ENCODE assay signal across 11 cellular contexts in the genomic region with DNA sequence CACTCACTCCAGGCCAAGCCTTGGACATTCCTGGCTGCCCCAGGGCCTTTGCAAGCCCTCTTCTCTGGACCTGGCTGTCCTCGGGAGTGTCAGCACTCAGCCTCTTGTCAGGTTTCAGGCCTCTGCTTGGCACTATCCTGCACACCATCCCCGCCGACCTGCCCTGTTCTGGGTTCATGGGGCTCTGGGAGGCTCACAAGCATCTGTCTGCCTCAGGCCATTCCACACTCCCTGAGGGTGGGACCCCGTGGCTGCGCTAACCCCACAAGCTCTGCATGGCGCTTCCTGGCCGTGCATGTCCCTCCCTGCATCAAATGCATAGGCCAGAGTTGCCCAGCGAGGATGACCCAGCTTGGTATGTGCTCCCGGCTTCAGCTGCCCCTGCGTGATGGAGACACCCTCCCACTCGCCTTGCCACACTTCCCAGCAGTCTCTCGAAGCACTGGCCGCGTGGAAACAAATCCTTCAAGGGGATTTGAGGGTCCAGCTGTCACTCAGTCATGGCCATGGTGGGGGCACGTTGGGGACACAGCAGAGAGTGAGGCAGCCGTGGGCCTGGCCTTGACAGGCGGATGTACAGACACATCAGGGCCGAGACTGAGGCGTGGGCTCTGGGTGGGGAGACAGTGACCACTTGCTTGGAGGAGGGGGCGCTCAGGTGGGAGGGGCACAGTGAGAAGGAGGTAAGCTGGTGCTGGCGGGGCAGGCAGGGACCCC.
DNase-seq lines count a peak whose midpoint lies in the region; ATAC-seq, FAIRE-seq and TF ChIP-seq lines count a peak whose summit lies in the region.
"Had no signal": no experiment of that assay in that cellular context is flagged by ENCODE, and none has a peak within 500 bp of the region (broad histone marks: within the 10 kb centered on the region; RNA-seq: fewer than 3 reads in every experiment).

No MANE protein-coding gene starts in this region.

- H3K27me3 ChIP-seq in RWPE2 (ENCODE audit: insufficient read depth, poor library complexity, severe bottlenecking) (no peaks in the 10 kb centered on the region), right cardiac atrium (ENCODE audit: control insufficient read depth, insufficient read depth) (no peaks in the 10 kb centered on the region), pancreas (no peaks in the 10 kb centered on the region)
- H3K27me3 ChIP-seq: ascending aorta had no signal

- FAIRE-seq in A549 (lab: Jason Lieb, UNC) (no peak), pancreas (lab: Jason Lieb, UNC) (no peak)
- FAIRE-seq: colon, endometrium had no signal

- intact Hi-C loops in right cardiac atrium (cut with DNase I) (loop anchor here (1.0 to 10.0 kb wide), 5 partner anchors 103 to 357 kb away; partner anchors contain the start of genes C11orf21 (in 1 of the 4) and TSPAN32 (in 1 of the 4)), pancreas (cut with DNase I) (loop anchor here (2.0 to 10.0 kb wide), 4 partner anchors 105 to 363 kb away; no protein-coding TSS in a partner anchor)

- TF ChIP-seq RAD21 in A549 (conservative IDR thresholded peaks at IDR 0.05 in 1 of 2, IDR thresholded peaks at IDR 0.05 in 1 of 2) = no peak

- TF ChIP-seq EP300 in A549 (IDR thresholded peaks at IDR 0.05) = no peak

- no peak for TF ChIP-seq POLR2A in A549 (IDR thresholded peaks at IDR 0.05; ENCODE audit: low read length)

- no peaks in the 10 kb centered on the region for H3K9me3 ChIP-seq in A549
- H3K9me3 ChIP-seq in RWPE2 (ENCODE audit: severe bottlenecking) = no peaks in the 10 kb centered on the region
- no peaks in the 10 kb centered on the region for H3K9me3 ChIP-seq in right cardiac atrium (ENCODE audit: control insufficient read depth, low read length)
- H3K9me3 ChIP-seq in pancreas = no peaks in the 10 kb centered on the region
- H3K9me3 ChIP-seq: ascending aorta had no signal

- 0 out of 3 replicates have a peak overlapping the region, but pooled peaks have one; percentile 15 for H3K4me2 ChIP-seq in A549

- CTCF ChIA-PET in A549 (lab: Yijun Ruan, JAX) = interaction anchor here (0.5 to 20.1 kb wide), 111 partner anchors 10 to 877 kb away, joined by 3 to 1059 read pairs (median 6); partner anchors contain the start of genes C11orf21, CD81, CDKN1C and KCNQ1

- no peak for DNase-seq in A549 (ENCODE audit: low read depth in 1 of 2, low spot score in 1 of 2)
- peak; percentile 59 for DNase-seq in RWPE2 (ENCODE audit: low spot score)
- peak; percentile 10 to 61 (median 60) for DNase-seq in right cardiac atrium
- peak in 4 of 6 donors; percentile 32 to 74 (median 58) for DNase-seq in pancreas
- DNase-seq in DMS 273 (lab: John Stamatoyannopoulos, UW; ENCODE audit: unreplicated experiment) = no peak
- no peak for DNase-seq in NCI-H2081 (lab: John Stamatoyannopoulos, UW)

- H3K36me3 ChIP-seq in RWPE2 (ENCODE audit: low read depth) = no peaks in the 10 kb centered on the region
- no peaks in the 10 kb centered on the region for H3K36me3 ChIP-seq in pancreas
- H3K36me3 ChIP-seq: ascending aorta had no signal

- H3K4me3 ChIP-seq in A549 (no peak overlapping the region), RWPE2 (ENCODE audit: severe bottlenecking) (no peak overlapping the region), right cardiac atrium (ENCODE audit: low read length) (no peak overlapping the region), pancreas (no peak overlapping the region)

- 36% methylated on average over 16 of the region's 21 CpGs for WGBS in A549 (ENCODE audit: missing lambda C conversion rate)
- 74% methylated on average over 21 of the region's 21 CpGs for WGBS in right cardiac atrium
- 72 to 79% methylated on average over 21 of the region's 21 CpGs for WGBS in pancreas, 2 donors

- POLR2A ChIA-PET in A549 (lab: Yijun Ruan, JAX) = interaction anchor here (1.0 to 3.0 kb wide), 3 partner anchors 168 to 397 kb away, joined by 3 to 19 read pairs (median 15); partner anchors contain the start of genes KCNQ1OT1 and PHLDA2

- TF ChIP-seq CTCF in A549 (IDR thresholded peaks at IDR 0.05) (no peak), RWPE2 (IDR thresholded peaks at IDR 0.05; ENCODE audit: poor library complexity, severe bottlenecking) (no peak), pancreas (IDR thresholded peaks at IDR 0.05) (no peak)

- ATAC-seq in A549 = peak; percentile 1 to 9; a peak in 1 of 6 replicates
- no peak for ATAC-seq in RWPE2 (ENCODE audit: low read depth)
- peak in 1 of 2 donors; percentile 6 for ATAC-seq in right cardiac atrium
- ATAC-seq in pancreas = peak in 2 of 4 donors; percentile 1
- no peak for ATAC-seq in GM18870 (IDR thresholded peaks at IDR 0.05; ENCODE audit: unreplicated experiment)
- ATAC-seq in HG03442 (IDR thresholded peaks at IDR 0.05; ENCODE audit: unreplicated experiment) = no peak

- no peak overlapping the region for H3K27ac ChIP-seq in A549
- no peak overlapping the region for H3K27ac ChIP-seq in RWPE2 (ENCODE audit: poor library complexity, severe bottlenecking)
- H3K27ac ChIP-seq in right cardiac atrium (ENCODE audit: low read length) = no peak overlapping the region
- H3K27ac ChIP-seq in pancreas = no peak overlapping the region
- H3K27ac ChIP-seq: ascending aorta had no signal

- H3K4me1 ChIP-seq in A549 = no peaks in the 10 kb centered on the region
- H3K4me1 ChIP-seq in RWPE2 (ENCODE audit: insufficient read depth, poor library complexity, severe bottlenecking) = peaks cover 17% of the 10 kb centered on the region
- H3K4me1 ChIP-seq in right cardiac atrium (ENCODE audit: control insufficient read depth, insufficient read depth, low read length) = peaks cover 3% of the 10 kb centered on the region
- H3K4me1 ChIP-seq in pancreas = peaks cover 0 to 5% (median 0%) of the 10 kb centered on the region in 3 donors

TF ChIP-seq in A549, 52 proteins besides CTCF, POLR2A, EP300 and RAD21:
- TF ChIP-seq SMC3 (IDR thresholded peaks at IDR 0.05) (no peak), POLR2AphosphoS2 (conservative IDR thresholded peaks at IDR 0.05; ENCODE audit: low read length) (no peak), NFE2L2 (conservative IDR thresholded peaks at IDR 0.05; ENCODE audit: low read length) (no peak), HOXA7 (CRISPR knock-in tag; IDR thresholded peaks at IDR 0.05) (no peak), JUNB (IDR thresholded peaks at IDR 0.05) (no peak)
- TF ChIP-seq, protein P1, sequence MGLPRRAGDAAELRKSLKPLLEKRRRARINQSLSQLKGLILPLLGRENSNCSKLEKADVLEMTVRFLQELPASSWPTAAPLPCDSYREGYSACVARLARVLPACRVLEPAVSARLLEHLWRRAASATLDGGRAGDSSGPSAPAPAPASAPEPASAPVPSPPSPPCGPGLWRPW (IDR thresholded peaks at IDR 0.05) = no peak
- TF ChIP-seq, protein P2, sequence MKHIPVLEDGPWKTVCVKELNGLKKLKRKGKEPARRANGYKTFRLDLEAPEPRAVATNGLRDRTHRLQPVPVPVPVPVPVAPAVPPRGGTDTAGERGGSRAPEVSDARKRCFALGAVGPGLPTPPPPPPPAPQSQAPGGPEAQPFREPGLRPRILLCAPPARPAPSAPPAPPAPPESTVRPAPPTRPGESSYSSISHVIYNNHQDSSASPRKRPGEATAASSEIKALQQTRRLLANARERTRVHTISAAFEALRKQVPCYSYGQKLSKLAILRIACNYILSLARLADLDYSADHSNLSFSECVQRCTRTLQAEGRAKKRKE (CRISPR knock-in tag; IDR thresholded peaks at IDR 0.05; ENCODE audit: low read depth) = no peak
TF ChIP-seq in A549: peak in this region for 0.

Comparison
In these comparisons a context has a peak if more than half of its experiments do, and no peak if none do; other contexts are left out.
1. ATAC-seq: peak in A549 (2 of 2); none in RWPE2 (single experiment), GM18870 (single experiment) and HG03442 (single experiment).
2. DNase-seq: peak in RWPE2 (single experiment), right cardiac atrium (3 of 3) and pancreas (4 of 6); none in A549 (0 of 2), DMS 273 (single experiment) and NCI-H2081 (0 of 2).